12 cellular contexts compared by ENCODE assay signal in the genomic region with DNA sequence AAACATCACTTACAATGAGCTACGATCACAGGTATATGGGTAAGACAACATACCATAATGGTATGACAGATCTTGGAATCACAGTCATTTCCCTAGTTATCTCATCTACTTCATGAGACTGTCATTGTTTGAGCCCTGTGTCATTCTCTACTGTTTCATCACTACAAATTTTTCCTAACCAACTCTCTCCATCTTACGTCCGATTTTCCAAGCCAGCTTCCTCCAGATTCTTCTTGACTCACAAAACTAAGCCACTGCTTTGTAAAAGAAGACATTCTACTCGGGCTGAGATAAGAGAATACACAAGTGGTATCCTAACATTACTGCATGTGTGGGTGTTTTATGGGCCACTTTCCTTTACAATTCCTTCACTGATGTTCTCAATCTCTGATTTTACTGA. TPM values are rescaled to one million over a fixed set of nuclear protein-coding genes. Genes with fewer than 3 reads are reported as not detected.
DNase-seq lines count a peak whose midpoint lies in the region; ATAC-seq and TF ChIP-seq lines count a peak whose summit lies in the region.
"Had no signal": no experiment of that assay in that cellular context is flagged by ENCODE, and none has a peak within 500 bp of the region (broad histone marks: within the 10 kb centered on the region; RNA-seq: fewer than 3 reads in every experiment).

No MANE protein-coding gene starts in this region.

- no peaks in the 10 kb centered on the region for H3K9me3 Mint-ChIP-seq in activated T-cell treated with anti-CD3 and anti-CD28 coated beads, Interleukin-2, amount 50 U/mL, for 72 hours
- no peaks in the 10 kb centered on the region for H3K9me3 Mint-ChIP-seq in type B pancreatic cell

- peak overlapping the region; percentile 72 for H3K27ac Mint-ChIP-seq in activated T-cell treated with anti-CD3 and anti-CD28 coated beads, Interleukin-2, amount 50 U/mL, for 72 hours
- peak overlapping the region; percentile 5 for H3K27ac Mint-ChIP-seq in type B pancreatic cell

- H3K27ac ChIP-seq in brain microvascular endothelial cell: peak overlapping the region; percentile 79
- H3K27ac ChIP-seq: gastrocnemius medialis, KMS-11 had no signal

- peak; percentile 93 for ATAC-seq in activated T-cell treated with anti-CD3 and anti-CD28 coated beads, Interleukin-2, amount 50 U/mL, for 72 hours (replicated peaks in 1 of 2)
- no peak for ATAC-seq in GM18909 (IDR thresholded peaks at IDR 0.05; ENCODE audit: poor library complexity, unreplicated experiment)
- ATAC-seq: gastrocnemius medialis had no signal

- H3K36me3 Mint-ChIP-seq in activated T-cell treated with anti-CD3 and anti-CD28 coated beads, Interleukin-2, amount 50 U/mL, for 72 hours (ENCODE audit: insufficient read depth in 2 of 2): peaks cover 2 to 10% of the 10 kb centered on the region in 2 donors
- H3K36me3 Mint-ChIP-seq in type B pancreatic cell: peaks cover 10% of the 10 kb centered on the region

- H3K4me3 ChIP-seq in brain microvascular endothelial cell (ENCODE audit: low read depth, low read length): no peak overlapping the region
- H3K4me3 ChIP-seq: gastrocnemius medialis had no signal

- in situ Hi-C loops in brain microvascular endothelial cell (cut with HindIII; ENCODE audit: low pct_ligation_motif_present, low sequenced_read_pairs): no loop called here

- peak overlapping the region; percentile 27 to 54 for H3K4me3 Mint-ChIP-seq in activated T-cell treated with anti-CD3 and anti-CD28 coated beads, Interleukin-2, amount 50 U/mL, for 72 hours
- H3K4me3 Mint-ChIP-seq in type B pancreatic cell: no peak overlapping the region

- DNase-seq in activated T-cell treated with anti-CD3 and anti-CD28 coated beads, Interleukin-2, amount 50 U/mL, for 72 hours: no peak
- DNase-seq in activated T-cell treated with anti-CD3 and anti-CD28 coated beads for 4 hours: no peak
- DNase-seq in brain microvascular endothelial cell: peak; percentile 81
- peak; percentile 50 for DNase-seq in iris pigment epithelial cell (ENCODE audit: low read depth)
- DNase-seq in type B pancreatic cell (ENCODE audit: extremely low spot score, unreplicated experiment): no peak
- DNase-seq in epidermal melanocyte (ENCODE audit: insufficient read length, low spot score): no peak
- no peak for DNase-seq in DMS 273 treated with DMSO at 0.1 percent for 48 hours (lab: John Stamatoyannopoulos, UW)
- DNase-seq: ACHN, gastrocnemius medialis, NCI-H526 had no signal

- TF ChIP-seq CTCF in brain microvascular endothelial cell (IDR thresholded peaks at IDR 0.05; ENCODE audit: low read depth, low read length, missing control alignments) (no peak), type B pancreatic cell (conservative IDR thresholded peaks at IDR 0.05) (no peak)

- no peaks in the 10 kb centered on the region for H3K27me3 ChIP-seq in brain microvascular endothelial cell (replicated peaks)
- H3K27me3 ChIP-seq: gastrocnemius medialis had no signal

- no peaks in the 10 kb centered on the region for H3K36me3 ChIP-seq in brain microvascular endothelial cell (replicated peaks)
- H3K36me3 ChIP-seq: gastrocnemius medialis had no signal

- H3K27me3 Mint-ChIP-seq in activated T-cell treated with anti-CD3 and anti-CD28 coated beads, Interleukin-2, amount 50 U/mL, for 72 hours (ENCODE audit: low read depth): no peaks in the 10 kb centered on the region
- no peaks in the 10 kb centered on the region for H3K27me3 Mint-ChIP-seq in type B pancreatic cell

- peaks cover 91% of the 10 kb centered on the region for H3K4me1 Mint-ChIP-seq in activated T-cell treated with anti-CD3 and anti-CD28 coated beads, Interleukin-2, amount 50 U/mL, for 72 hours (ENCODE audit: low read depth)
- H3K4me1 Mint-ChIP-seq in type B pancreatic cell (ENCODE audit: unreplicated experiment): peaks cover 16% of the 10 kb centered on the region

RNA-seq across cellular contexts. Expression of gene SERINC5, which starts 49.6 kb away (rescaled TPM):
- 10 to 100 TPM; 41.1 to 48.3 TPM for total RNA-seq in activated T-cell treated with anti-CD3 and anti-CD28 coated beads, Interleukin-2, amount 50 U/mL, for 72 hours
- total RNA-seq in type B pancreatic cell (ENCODE audit: low replicate concordance): 59.0 and 161 TPM in 2 replicates

Comparison
In these comparisons a context has a peak if more than half of its experiments do, and no peak if none do; other contexts are left out.
1. DNase-seq: peak in brain microvascular endothelial cell (single experiment) and iris pigment epithelial cell (single experiment); none in activated T-cell treated with anti-CD3 and anti-CD28 coated beads, Interleukin-2, amount 50 U/mL, for 72 hours (0 of 2), activated T-cell treated with anti-CD3 and anti-CD28 coated beads for 4 hours (single experiment), type B pancreatic cell (single experiment), epidermal melanocyte (single experiment) and DMS 273 treated with DMSO at 0.1 percent for 48 hours (single experiment).